Comparison of ENCODE assay signal across 1 cellular context in genomic region chr14:31207287-31207745, GRCh38.
TF ChIP-seq lines count a peak whose summit lies in the region.

No MANE protein-coding gene starts in this region.

TF ChIP-seq in HepG2, 621 proteins besides CTCF, POLR2A, EP300 and RAD21 (continued from another document and continues in another):
- TF ChIP-seq ZNF101 (CRISPR knock-in tag; IDR thresholded peaks at IDR 0.05; ENCODE audit: borderline replicate concordance, low read depth) (no peak), ZNF879 (CRISPR knock-in tag; IDR thresholded peaks at IDR 0.05) (peak; percentile 92), JARID2 (CRISPR knock-in tag; IDR thresholded peaks at IDR 0.05; ENCODE audit: insufficient replicate concordance) (peak; percentile 99), ZNF382 (CRISPR knock-in tag; IDR thresholded peaks at IDR 0.05; ENCODE audit: borderline replicate concordance) (no peak; the same call in 1 of the 2 replicates), PITX1 (CRISPR knock-in tag; IDR thresholded peaks at IDR 0.05) (peak; percentile 56; the same call in 1 of the 2 replicates), ELF3 (CRISPR knock-in tag; IDR thresholded peaks at IDR 0.05) (no peak), NFRKB (IDR thresholded peaks at IDR 0.05) (no peak), ZNF232 (CRISPR knock-in tag; IDR thresholded peaks at IDR 0.05; ENCODE audit: borderline replicate concordance) (peak; percentile 91; the same call in 1 of the 2 replicates), ETS1 (CRISPR knock-in tag; IDR thresholded peaks at IDR 0.05) (no peak; the same call in 1 of the 2 replicates), MLXIP (CRISPR knock-in tag; IDR thresholded peaks at IDR 0.05; ENCODE audit: borderline replicate concordance) (peak; percentile 56), ZNF772 (CRISPR knock-in tag; IDR thresholded peaks at IDR 0.05) (peak; percentile 93; the same call in 1 of the 2 replicates), HBP1 (CRISPR knock-in tag; IDR thresholded peaks at IDR 0.05; ENCODE audit: low read depth) (peak; percentile 86), ZNF776 (CRISPR knock-in tag; IDR thresholded peaks at IDR 0.05) (no peak), NR2F6 (IDR thresholded peaks at IDR 0.05) (no peak), NR2F6 (CRISPR knock-in tag; IDR thresholded peaks at IDR 0.05) (no peak; the same call in none of the 2 replicates), ZNF761 (CRISPR knock-in tag; conservative IDR thresholded peaks at IDR 0.05) (no peak; the same call in 1 of the 2 replicates), KDM3A (CRISPR knock-in tag; IDR thresholded peaks at IDR 0.05; ENCODE audit: low read depth) (0 out of 2 replicates have a peak, but pooled peaks have one; percentile 26), SAFB2 (CRISPR knock-in tag; IDR thresholded peaks at IDR 0.05; ENCODE audit: borderline replicate concordance, low read depth) (no peak; the same call in 1 of the 2 replicates), CBX5 (CRISPR knock-in tag; IDR thresholded peaks at IDR 0.05; ENCODE audit: borderline replicate concordance) (0 out of 2 replicates have a peak, but pooled peaks have one; percentile 51), SRY (CRISPR knock-in tag; IDR thresholded peaks at IDR 0.05) (peak; percentile 96), SRSF4 (IDR thresholded peaks at IDR 0.05; ENCODE audit: low read depth, low read length, poor library complexity, severe bottlenecking) (peak; percentile 87), BCLAF1 (IDR thresholded peaks at IDR 0.05) (no peak), SP4 (CRISPR knock-in tag; IDR thresholded peaks at IDR 0.05) (no peak), MTA3 (CRISPR knock-in tag; IDR thresholded peaks at IDR 0.05) (peak; percentile 95), POGZ (CRISPR knock-in tag; IDR thresholded peaks at IDR 0.05) (peak; percentile 4; the same call in 1 of the 2 replicates), ZNF503 (CRISPR knock-in tag; IDR thresholded peaks at IDR 0.05) (peak; percentile 82), ASH2L (IDR thresholded peaks at IDR 0.05; ENCODE audit: insufficient read length, low read depth, low read length) (peak; percentile 100), KDM6A (CRISPR knock-in tag; IDR thresholded peaks at IDR 0.05; ENCODE audit: low read depth) (peak; percentile 56), ZNF431 (CRISPR knock-in tag; IDR thresholded peaks at IDR 0.05; ENCODE audit: borderline replicate concordance, low read depth) (no peak), ZNF225 (CRISPR knock-in tag; IDR thresholded peaks at IDR 0.05) (peak; percentile 97), ZNF337 (CRISPR knock-in tag; IDR thresholded peaks at IDR 0.05; ENCODE audit: borderline replicate concordance, low read depth) (peak; percentile 54; the same call in 1 of the 2 replicates), MXD1 (CRISPR knock-in tag; IDR thresholded peaks at IDR 0.05) (peak; percentile 86; the same call in 1 of the 2 replicates), ZNF704 (CRISPR knock-in tag; IDR thresholded peaks at IDR 0.05; ENCODE audit: borderline replicate concordance) (peak; percentile 96; the same call in 1 of the 2 replicates), ARHGAP35 (CRISPR knock-in tag; IDR thresholded peaks at IDR 0.05; ENCODE audit: borderline replicate concordance) (peak; percentile 99; the same call in 1 of the 2 replicates), ETV5 (CRISPR knock-in tag; IDR thresholded peaks at IDR 0.05; ENCODE audit: borderline replicate concordance) (no peak), CHD2 (IDR thresholded peaks at IDR 0.05; ENCODE audit: low read depth, low read length) (peak; percentile 79), NFAT5 (CRISPR knock-in tag; IDR thresholded peaks at IDR 0.05) (peak; percentile 97), ZNF580 (CRISPR knock-in tag; IDR thresholded peaks at IDR 0.05; ENCODE audit: borderline replicate concordance, low read depth) (no peak; the same call in none of the 2 replicates), HNRNPUL1 (IDR thresholded peaks at IDR 0.05; ENCODE audit: low read depth, low read length) (peak; percentile 73; the same call in 1 of the 2 replicates), JUND (CRISPR knock-in tag; IDR thresholded peaks at IDR 0.05) (peak; percentile 90), ZSCAN21 (CRISPR knock-in tag; IDR thresholded peaks at IDR 0.05; ENCODE audit: borderline replicate concordance) (no peak), NR1H2 (CRISPR knock-in tag; IDR thresholded peaks at IDR 0.05; ENCODE audit: borderline replicate concordance, low read depth) (peak; percentile 96), SMAD9 (CRISPR knock-in tag; IDR thresholded peaks at IDR 0.05) (peak; percentile 83; the same call in 1 of the 2 replicates), SNAI1 (CRISPR knock-in tag; IDR thresholded peaks at IDR 0.05; ENCODE audit: borderline replicate concordance) (peak; percentile 99), MIER2 (CRISPR knock-in tag; IDR thresholded peaks at IDR 0.05) (no peak), JUNB (CRISPR knock-in tag; IDR thresholded peaks at IDR 0.05; ENCODE audit: borderline replicate concordance) (no peak; the same call in 1 of the 2 replicates), ZNF891 (CRISPR knock-in tag; IDR thresholded peaks at IDR 0.05) (peak; percentile 10; the same call in 1 of the 2 replicates), ZNF883 (CRISPR knock-in tag; IDR thresholded peaks at IDR 0.05; ENCODE audit: not compliant biosample characterization) (peak; percentile 98), U2AF2 (IDR thresholded peaks at IDR 0.05; ENCODE audit: low read depth, low read length) (0 out of 2 replicates have a peak, but pooled peaks have one; percentile 54)
